ENCODE assay signal across 8 cellular contexts in genomic region chr14:105420976-105421674, GRCh38. TPM values are rescaled to one million over a fixed set of nuclear protein-coding genes. Genes with fewer than 3 reads are reported as not detected.
DNase-seq lines count a peak whose midpoint lies in the region; ATAC-seq, FAIRE-seq and TF ChIP-seq lines count a peak whose summit lies in the region.

No MANE protein-coding gene starts in this region.

- H3K27ac Mint-ChIP-seq in activated CD8-positive, alpha-beta memory T cell treated with anti-CD3 and anti-CD28 coated beads, Interleukin-2, amount 10 ng/mL, durations not matched to agents 7 days and 5 days, result peak overlapping the region; percentile 80

- H3K79me2 ChIP-seq in K562 (ENCODE audit: control insufficient read depth, insufficient read depth, low read length), result peaks cover 61% of the 10 kb centered on the region
- H3K79me2 ChIP-seq in HepG2 (ENCODE audit: insufficient read depth, low read length), result peaks cover 47% of the 10 kb centered on the region

- BruUV-seq in K562 (replicated peaks; lab: Mats Ljungman, UMichigan) (no TSS peak), HepG2 (replicated peaks; lab: Mats Ljungman, UMichigan) (no TSS peak)

- TF ChIP-seq POLR2A in K562 (conservative IDR thresholded peaks at IDR 0.05), result no peak
- TF ChIP-seq POLR2A in HepG2 (IDR thresholded peaks at IDR 0.05; ENCODE audit: insufficient read depth in 1 of 2, low read depth in 2 of 2, low read length in 2 of 2), result no peak; a peak in 1 of 4 replicates
- no peak for TF ChIP-seq POLR2A in tibial nerve (IDR thresholded peaks at IDR 0.05)
- TF ChIP-seq POLR2A in erythroblast (IDR thresholded peaks at IDR 0.05; ENCODE audit: low read length), result no peak

- H3K9ac ChIP-seq in K562 (ENCODE audit: insufficient read depth in 1 of 2, low read depth in 2 of 2, low read length in 2 of 2), result peak overlapping the region; percentile 81 to 98
- peak overlapping the region; percentile 89 for H3K9ac ChIP-seq in HepG2 (ENCODE audit: insufficient read depth, low read depth, low read length)

- H2AFZ ChIP-seq in K562 (ENCODE audit: low read depth, low read length) (no peak overlapping the region), HepG2 (ENCODE audit: low read length) (no peak overlapping the region)

- peaks cover 6% of the 10 kb centered on the region for H3K9me1 ChIP-seq in K562 (ENCODE audit: control insufficient read depth, insufficient read depth, low read length)

- H3K4me2 ChIP-seq in K562 (ENCODE audit: insufficient read depth, low read length) (peak overlapping the region; percentile 72), HepG2 (ENCODE audit: low read depth, low read length) (peak overlapping the region; percentile 81)

- peak overlapping the region; percentile 84 for H3K4me3 Mint-ChIP-seq in activated CD8-positive, alpha-beta memory T cell treated with anti-CD3 and anti-CD28 coated beads, Interleukin-2, amount 10 ng/mL, durations not matched to agents 7 days and 5 days

- H3K9me3 Mint-ChIP-seq in activated CD8-positive, alpha-beta memory T cell treated with anti-CD3 and anti-CD28 coated beads, Interleukin-2, amount 10 ng/mL, durations not matched to agents 7 days and 5 days (ENCODE audit: low read depth), result no peaks in the 10 kb centered on the region

- H3K27ac ChIP-seq in K562 (ENCODE audit: extremely low read depth, low read depth, low read length), result peak overlapping the region; percentile 75; the same call in 2 of the 3 replicates
- H3K27ac ChIP-seq in HepG2 (ENCODE audit: extremely low read length, insufficient read depth, low read length), result peak overlapping the region; percentile 72
- peak overlapping the region in 3 of 4 donors; percentile 73 to 85 (median 79) for H3K27ac ChIP-seq in tibial nerve

- H3K9me3 ChIP-seq in K562 (replicated peaks; ENCODE audit: control insufficient read depth, insufficient read depth, low read depth, low read length), result no peaks in the 10 kb centered on the region
- no peaks in the 10 kb centered on the region for H3K9me3 ChIP-seq in HepG2 (ENCODE audit: low read length)
- H3K9me3 ChIP-seq in tibial nerve, result no peaks in the 10 kb centered on the region

- intact Hi-C loops in K562 (cut with micrococcal nuclease) (no loop called here), HepG2 (cut with micrococcal nuclease; ENCODE audit: unreplicated experiment) (no loop called here)

- H3K27me3 Mint-ChIP-seq in activated CD8-positive, alpha-beta memory T cell treated with anti-CD3 and anti-CD28 coated beads, Interleukin-2, amount 10 ng/mL, durations not matched to agents 7 days and 5 days, result peaks cover 5% of the 10 kb centered on the region

- ATAC-seq in activated CD8-positive, alpha-beta memory T cell treated with anti-CD3 and anti-CD28 coated beads, Interleukin-2, amount 10 ng/mL, durations not matched to agents 7 days and 5 days, result no peak
- ATAC-seq in K562, result peak; percentile 29
- peak; percentile 9; the same call in 2 of the 3 replicates for ATAC-seq in HepG2
- no peak for ATAC-seq in GM19324 (IDR thresholded peaks at IDR 0.05; ENCODE audit: low FRiP score, unreplicated experiment)
- no peak for ATAC-seq in HG02623 (IDR thresholded peaks at IDR 0.05; ENCODE audit: unreplicated experiment)

- no peak for FAIRE-seq in K562 (lab: Jason Lieb, UNC)
- FAIRE-seq in HepG2 (lab: Jason Lieb, UNC), result no peak

- in situ Hi-C loops in K562 (cut with MboI) (no loop called here), HepG2 (cut with HindIII; ENCODE audit: extremely low pct_ligation_motif_present, low pct_unique_long_range_greater_than_20kb) (loop anchor here (5.0 kb wide), 1 partner anchor 106 kb away; the partner anchor contains the start of gene TMEM121)

- H3K4me1 Mint-ChIP-seq in activated CD8-positive, alpha-beta memory T cell treated with anti-CD3 and anti-CD28 coated beads, Interleukin-2, amount 10 ng/mL, durations not matched to agents 7 days and 5 days, result peaks cover 28% of the 10 kb centered on the region

- H3K36me3 ChIP-seq in K562 (ENCODE audit: control insufficient read depth, insufficient read depth, low read length) (peaks cover 36% of the 10 kb centered on the region; the same call in 2 of the 3 replicates), HepG2 (replicated peaks in 1 of 2; ENCODE audit: control insufficient read depth in 1 of 2, insufficient read depth in 2 of 2, low read length in 2 of 2) (peaks cover 1 to 9% of the 10 kb centered on the region in 2 experiments; a peak in 2 of 5 replicates), tibial nerve (peaks cover 0 to 16% (median 0%) of the 10 kb centered on the region in 3 donors)

- CTCF ChIA-PET in activated CD8-positive, alpha-beta memory T cell treated with anti-CD3 and anti-CD28 coated beads, Interleukin-2, amount 10 ng/mL, durations not matched to agents 7 days and 5 days (lab: Charles Lee), result interaction anchor here (1.1 to 1.2 kb wide), 2 partner anchors 9 to 70 kb away, joined by 3 read pairs; partner anchors contain the start of gene TEDC1
- CTCF ChIA-PET in K562 (lab: Yijun Ruan, JAX; ENCODE audit: low intra/inter-chr PET ratio) (no interaction called here), HepG2 (lab: Yijun Ruan, JAX; ENCODE audit: low intra/inter-chr PET ratio, low total read pairs) (no interaction called here)

- TF ChIP-seq CTCF in K562 (IDR thresholded peaks at IDR 0.05 in 2 of 3, conservative IDR thresholded peaks at IDR 0.05 in 1 of 3; ENCODE audit: insufficient read depth in 2 of 3, low read depth in 1 of 3, low read length in 3 of 3) (no peak), HepG2 (CRISPR knock-in tag; IDR thresholded peaks at IDR 0.05) (no peak), tibial nerve (IDR thresholded peaks at IDR 0.05) (no peak)

- no peaks in the 10 kb centered on the region for H4K20me1 ChIP-seq in K562 (replicated peaks; ENCODE audit: control insufficient read depth, insufficient read depth, low read length)
- H4K20me1 ChIP-seq in HepG2 (ENCODE audit: insufficient read depth, low read length), result 0 out of 2 replicates have a peak, but pooled peaks cover 2% of the 10 kb centered on the region

- TF ChIP-seq EP300 in K562 (IDR thresholded peaks at IDR 0.05; ENCODE audit: low read length) (no peak), HepG2 (IDR thresholded peaks at IDR 0.05; ENCODE audit: low read depth in 2 of 2, low read length in 2 of 2) (no peak), HepG2 (CRISPR knock-in tag; IDR thresholded peaks at IDR 0.05; ENCODE audit: borderline replicate concordance) (no peak), tibial nerve (IDR thresholded peaks at IDR 0.05) (no peak)

- peak overlapping the region; percentile 71 for H3K4me3 ChIP-seq in K562
- H3K4me3 ChIP-seq in HepG2 (replicated peaks in 1 of 3; ENCODE audit: insufficient read depth in 1 of 3, low read depth in 2 of 3, low read length in 3 of 3), result peak overlapping the region; percentile 67 to 88 (median 86)
- peak overlapping the region; percentile 47 to 84 (median 69) for H3K4me3 ChIP-seq in tibial nerve

- H3K27me3 ChIP-seq in K562 (ENCODE audit: control insufficient read depth in 2 of 2, insufficient read depth in 2 of 2, low read length in 2 of 2) (no peaks in the 10 kb centered on the region), HepG2 (ENCODE audit: control insufficient read depth in 1 of 2, insufficient read depth in 2 of 2, low read length in 2 of 2) (no peaks in the 10 kb centered on the region; a peak in 1 of 5 replicates), tibial nerve (no peaks in the 10 kb centered on the region)

- TF ChIP-seq RAD21 in K562 (CRISPR knock-in tag; conservative IDR thresholded peaks at IDR 0.05 in 1 of 2, IDR thresholded peaks at IDR 0.05 in 1 of 2) (no peak), HepG2 (CRISPR knock-in tag; IDR thresholded peaks at IDR 0.05) (no peak)

- DNase-seq in activated CD8-positive, alpha-beta memory T cell treated with anti-CD3 and anti-CD28 coated beads, Interleukin-2, amount 10 ng/mL, durations not matched to agents 7 days and 5 days, result no peak
- no peak for DNase-seq in activated CD8-positive, alpha-beta memory T cell treated with anti-CD3 and anti-CD28 coated beads, Interleukin-2, amount 50 U/mL, for 48 hours
- DNase-seq in K562 (ENCODE audit: extremely low read depth in 1 of 4, low spot score in 3 of 4) (peak in 1 of 4 experiments; percentile 31), HepG2 (ENCODE audit: low spot score) (no peak), tibial nerve (ENCODE audit: low spot score in 2 of 2) (no peak), erythroblast (lab: John Stamatoyannopoulos, UW) (no peak)

- WGBS in K562 (ENCODE audit: insufficient coverage, low coverage, missing lambda C conversion rate), result 56% methylated on average over 5 of the region's 23 CpGs
- WGBS in HepG2 (ENCODE audit: low lambda C conversion rate), result 55% methylated on average over 7 of the region's 23 CpGs
- 33 to 38% methylated on average over 17 to 20 of the region's 23 CpGs for WGBS in tibial nerve, 2 donors

- H3K4me1 ChIP-seq in K562 (replicated peaks in 1 of 2; ENCODE audit: control insufficient read depth in 2 of 2, insufficient read depth in 2 of 2, low read length in 2 of 2), result peaks cover 11 to 61% of the 10 kb centered on the region in 2 experiments; a peak in 4 of 5 replicates
- peaks cover 43% of the 10 kb centered on the region for H3K4me1 ChIP-seq in HepG2 (ENCODE audit: insufficient read depth, low read length)
- H3K4me1 ChIP-seq in tibial nerve, result peaks cover 0 to 37% (median 28%) of the 10 kb centered on the region in 4 donors

- POLR2A ChIA-PET in K562 (lab: Yijun Ruan, JAX) (interaction anchor here (0.6 to 1.2 kb wide), 3 partner anchors 10 to 79 kb away, joined by 3 read pairs; no protein-coding TSS in a partner anchor), HepG2 (lab: Yijun Ruan, JAX) (no interaction called here)

- peaks cover 5% of the 10 kb centered on the region for H3K36me3 Mint-ChIP-seq in activated CD8-positive, alpha-beta memory T cell treated with anti-CD3 and anti-CD28 coated beads, Interleukin-2, amount 10 ng/mL, durations not matched to agents 7 days and 5 days

RNA-seq across cellular contexts. Expression of gene MTA1, which starts 1.5 kb away (rescaled TPM):
- 100 to 1,000 TPM; 134 to 141 TPM for total RNA-seq in activated CD8-positive, alpha-beta memory T cell treated with anti-CD3 and anti-CD28 coated beads, Interleukin-2, amount 10 ng/mL, durations not matched to agents 7 days and 5 days
- 154 and 390 TPM in 2 replicates for total RNA-seq in K562 (2011; cell fraction: chromatin; rRNA removed; ENCODE audit: low replicate concordance)
- total RNA-seq in K562 (2011; cell fraction: nucleolus; rRNA removed), result 257 and 271 TPM in 2 replicates
- total RNA-seq in K562 (2011; cell fraction: nucleoplasm; rRNA removed), result 138 and 156 TPM in 2 replicates
- total RNA-seq in K562 (2014; rRNA removed) (48.1 and 61.0 TPM in 2 replicates), K562 (2014; rRNA removed; fragmentation: Illumina TruSeq; extraction: Trizol) (11.6 and 12.2 TPM in 2 replicates), K562 (2015; rRNA removed; fragmentation: Illumina TruSeq; extraction: Trizol) (32.3 and 33.4 TPM in 2 replicates), K562 (2021) (107 and 118 TPM in 2 replicates), HepG2 (2016; rRNA removed; fragmentation: Illumina TruSeq; extraction: Trizol) (19.1 and 35.2 TPM in 2 replicates), tibial nerve (100 to 1,000 TPM in 1 of 4 donors, 10 to 100 TPM in 3; 67.5 to 213 (median 95.3) TPM)
- polyA plus RNA-seq in K562 (2011; rRNA removed) (47.7 and 58.6 TPM in 2 replicates), K562 (2014; fragmentation: Illumina TruSeq; extraction: Trizol) (29.5 and 45.4 TPM in 2 replicates), K562 (2014; fragmentation: Nextera tagmentation; extraction: Ambion mirVana) (under 1 TPM; 0.13 to 0.14 TPM), K562 (2014; rRNA removed) (90.0 and 103 TPM in 2 replicates), HepG2 (2011; rRNA removed) (85.7 and 85.8 TPM in 2 replicates)
- polyA plus RNA-seq in K562 (2011; cell fraction: cytosol; rRNA removed), result 31.6 and 47.1 TPM in 2 replicates
- 383 and 622 TPM in 2 replicates for polyA plus RNA-seq in K562 (2011; cell fraction: nucleus; rRNA removed)
- 74.0 and 91.7 TPM in 2 replicates for polyA plus RNA-seq in K562 (2012)
- polyA minus RNA-seq in K562 (2011; rRNA and poly(A)+ RNA removed), result 13.9 and 22.6 TPM in 2 replicates
- 69.0 and 80.6 TPM in 2 replicates for polyA minus RNA-seq in K562 (2011; cell fraction: cytosol; rRNA and poly(A)+ RNA removed)
- polyA minus RNA-seq in K562 (2011; cell fraction: nucleus; rRNA and poly(A)+ RNA removed), result 102 and 104 TPM in 2 replicates
- 56.8 and 63.0 TPM in 2 replicates for total RNA-seq in HepG2 (2016; cell fraction: cytosol; rRNA removed; fragmentation: Illumina TruSeq; extraction: Trizol; ENCODE audit: low read depth)
- total RNA-seq in HepG2 (2016; cell fraction: insoluble cytoplasmic fraction; rRNA removed; fragmentation: Illumina TruSeq; extraction: Trizol), result 14.0 and 38.5 TPM in 2 replicates
- 52.7 and 56.0 TPM in 2 replicates for total RNA-seq in HepG2 (2016; cell fraction: membrane; rRNA removed; fragmentation: Illumina TruSeq; extraction: Trizol)
- 47.2 and 51.4 TPM in 2 replicates for total RNA-seq in HepG2 (2016; cell fraction: nucleus; rRNA removed; fragmentation: Illumina TruSeq; extraction: Trizol)
- polyA plus RNA-seq in HepG2 (2011; cell fraction: cytosol; rRNA removed), result 39.0 and 48.4 TPM in 2 replicates
- polyA plus RNA-seq in HepG2 (2011; cell fraction: nucleus; rRNA removed), result 409 and 581 TPM in 2 replicates
- polyA plus RNA-seq in HepG2 (2012), result 58.3 and 62.1 TPM in 2 replicates
- 51.1 and 53.5 TPM in 2 replicates for polyA plus RNA-seq in HepG2 (2016; cell fraction: cytosol; fragmentation: Illumina TruSeq; extraction: Trizol; ENCODE audit: low read depth)
- 36.2 and 45.8 TPM in 2 replicates for polyA plus RNA-seq in HepG2 (2016; cell fraction: insoluble cytoplasmic fraction; fragmentation: Illumina TruSeq; extraction: Trizol; ENCODE audit: low read depth)
- 82.4 and 89.9 TPM in 2 replicates for polyA plus RNA-seq in HepG2 (2016; cell fraction: membrane; fragmentation: Illumina TruSeq; extraction: Trizol; ENCODE audit: low read depth)
- 244 and 255 TPM in 2 replicates for polyA plus RNA-seq in HepG2 (2016; cell fraction: nucleus; fragmentation: Illumina TruSeq; extraction: Trizol; ENCODE audit: insufficient read depth, low read depth)
- polyA minus RNA-seq in HepG2 (2011; rRNA and poly(A)+ RNA removed; ENCODE audit: low replicate concordance), result 53.3 and 73.7 TPM in 2 replicates
- polyA minus RNA-seq in HepG2 (2011; cell fraction: cytosol; rRNA and poly(A)+ RNA removed), result 58.3 and 59.6 TPM in 2 replicates
- 88.5 and 90.4 TPM in 2 replicates for polyA minus RNA-seq in HepG2 (2011; cell fraction: nucleus; rRNA and poly(A)+ RNA removed)

RNA-seq across cellular contexts. Expression of gene TEX22, which starts 22.8 kb away (rescaled TPM):
- 1 to 10 TPM; 3.4 to 3.7 TPM for total RNA-seq in activated CD8-positive, alpha-beta memory T cell treated with anti-CD3 and anti-CD28 coated beads, Interleukin-2, amount 10 ng/mL, durations not matched to agents 7 days and 5 days
- total RNA-seq in K562 (2011; cell fraction: chromatin; rRNA removed; ENCODE audit: low replicate concordance), result 2.3 and 5.1 TPM in 2 replicates
- total RNA-seq in K562 (2011; cell fraction: nucleolus; rRNA removed), result 2.6 and 3.8 TPM in 2 replicates
- 1.9 and 2.6 TPM in 2 replicates for total RNA-seq in K562 (2011; cell fraction: nucleoplasm; rRNA removed)
- total RNA-seq in K562 (2014; rRNA removed) (0.04 and 0.05 TPM in 2 replicates), K562 (2014; rRNA removed; fragmentation: Illumina TruSeq; extraction: Trizol) (0.06 and 0.55 TPM in 2 replicates), K562 (2015; rRNA removed; fragmentation: Illumina TruSeq; extraction: Trizol) (0.14 and 0.45 TPM in 2 replicates), K562 (2021) (1.0 and 1.7 TPM in 2 replicates), HepG2 (2016; rRNA removed; fragmentation: Illumina TruSeq; extraction: Trizol) (0.27 and 0.55 TPM in 2 replicates), tibial nerve (1 to 10 TPM in 2 of 4 donors, under 1 TPM in 2; 0.84 to 1.3 (median 1.0) TPM)
- polyA plus RNA-seq in K562 (2011; rRNA removed) (0.31 and 0.50 TPM in 2 replicates), K562 (2014; fragmentation: Illumina TruSeq; extraction: Trizol) (0.04 and 0.14 TPM in 2 replicates), K562 (2014; fragmentation: Nextera tagmentation; extraction: Ambion mirVana) (not detected), K562 (2014; rRNA removed) (0.18 and 0.23 TPM in 2 replicates), HepG2 (2011; rRNA removed) (0.07 and 0.16 TPM in 2 replicates)
- polyA plus RNA-seq in K562 (2011; cell fraction: cytosol; rRNA removed), result 0.22 and 0.66 TPM in 2 replicates
- polyA plus RNA-seq in K562 (2011; cell fraction: nucleus; rRNA removed), result 3.7 and 7.3 TPM in 2 replicates
- 0.14 and 0.36 TPM in 2 replicates for polyA plus RNA-seq in K562 (2012)
- polyA minus RNA-seq in K562 (2011; rRNA and poly(A)+ RNA removed), result 0.11 and 0.12 TPM in 2 replicates
- polyA minus RNA-seq in K562 (2011; cell fraction: cytosol; rRNA and poly(A)+ RNA removed), result not detected in 2 replicates
- polyA minus RNA-seq in K562 (2011; cell fraction: nucleus; rRNA and poly(A)+ RNA removed), result 0.56 and 0.94 TPM in 2 replicates
- total RNA-seq in HepG2 (2016; cell fraction: cytosol; rRNA removed; fragmentation: Illumina TruSeq; extraction: Trizol; ENCODE audit: low read depth), result not detected in 2 replicates
- not detected in 2 replicates for total RNA-seq in HepG2 (2016; cell fraction: insoluble cytoplasmic fraction; rRNA removed; fragmentation: Illumina TruSeq; extraction: Trizol)
- total RNA-seq in HepG2 (2016; cell fraction: membrane; rRNA removed; fragmentation: Illumina TruSeq; extraction: Trizol), result not detected in 2 replicates
- not detected in 2 replicates for total RNA-seq in HepG2 (2016; cell fraction: nucleus; rRNA removed; fragmentation: Illumina TruSeq; extraction: Trizol)
- polyA plus RNA-seq in HepG2 (2011; cell fraction: cytosol; rRNA removed), result not detected in 2 replicates
- polyA plus RNA-seq in HepG2 (2011; cell fraction: nucleus; rRNA removed), result 0.56 and 1.2 TPM in 2 replicates
- 0.13 and 0.23 TPM in 2 replicates for polyA plus RNA-seq in HepG2 (2012)
- polyA plus RNA-seq in HepG2 (2016; cell fraction: cytosol; fragmentation: Illumina TruSeq; extraction: Trizol; ENCODE audit: low read depth), result not detected in 2 replicates
- polyA plus RNA-seq in HepG2 (2016; cell fraction: insoluble cytoplasmic fraction; fragmentation: Illumina TruSeq; extraction: Trizol; ENCODE audit: low read depth), result not detected in 2 replicates
- polyA plus RNA-seq in HepG2 (2016; cell fraction: membrane; fragmentation: Illumina TruSeq; extraction: Trizol; ENCODE audit: low read depth), result not detected in 2 replicates
- polyA plus RNA-seq in HepG2 (2016; cell fraction: nucleus; fragmentation: Illumina TruSeq; extraction: Trizol; ENCODE audit: insufficient read depth, low read depth), result not detected in 2 replicates
- 0.16 and 0.82 TPM in 2 replicates for polyA minus RNA-seq in HepG2 (2011; rRNA and poly(A)+ RNA removed; ENCODE audit: low replicate concordance)
- polyA minus RNA-seq in HepG2 (2011; cell fraction: cytosol; rRNA and poly(A)+ RNA removed), result not detected in 2 replicates
- polyA minus RNA-seq in HepG2 (2011; cell fraction: nucleus; rRNA and poly(A)+ RNA removed), result 0.62 TPM in 1 of 2 replicates, not detected in the other

RNA-seq across cellular contexts. Expression of gene CRIP2, which starts 53.5 kb away (rescaled TPM):
- total RNA-seq in activated CD8-positive, alpha-beta memory T cell treated with anti-CD3 and anti-CD28 coated beads, Interleukin-2, amount 10 ng/mL, durations not matched to agents 7 days and 5 days, result under 1 TPM in 1 of 2 experiments, not detected in 1; 0.68 TPM
- total RNA-seq in K562 (2011; cell fraction: chromatin; rRNA removed; ENCODE audit: low replicate concordance), result 2.6 TPM in 1 of 2 replicates, not detected in the other
- 0.53 and 1.7 TPM in 2 replicates for total RNA-seq in K562 (2011; cell fraction: nucleolus; rRNA removed)
- total RNA-seq in K562 (2011; cell fraction: nucleoplasm; rRNA removed), result 1.2 and 1.5 TPM in 2 replicates
- total RNA-seq in K562 (2014; rRNA removed) (1.7 and 2.0 TPM in 2 replicates), K562 (2014; rRNA removed; fragmentation: Illumina TruSeq; extraction: Trizol) (not detected in 2 replicates), K562 (2015; rRNA removed; fragmentation: Illumina TruSeq; extraction: Trizol) (0.33 and 0.34 TPM in 2 replicates), K562 (2021) (1.2 and 1.7 TPM in 2 replicates), HepG2 (2016; rRNA removed; fragmentation: Illumina TruSeq; extraction: Trizol) (32.1 and 37.9 TPM in 2 replicates), tibial nerve (100 to 1,000 TPM; 161 to 268 (median 208) TPM)
- polyA plus RNA-seq in K562 (2011; rRNA removed) (1.0 and 2.2 TPM in 2 replicates), K562 (2014; fragmentation: Illumina TruSeq; extraction: Trizol) (0.18 and 0.51 TPM in 2 replicates), K562 (2014; fragmentation: Nextera tagmentation; extraction: Ambion mirVana) (under 1 TPM; 0.25 to 0.27 TPM), K562 (2014; rRNA removed) (0.16 and 1.2 TPM in 2 replicates), HepG2 (2011; rRNA removed) (18.0 and 31.6 TPM in 2 replicates)
- polyA plus RNA-seq in K562 (2011; cell fraction: cytosol; rRNA removed), result 4.4 and 9.0 TPM in 2 replicates
- polyA plus RNA-seq in K562 (2011; cell fraction: nucleus; rRNA removed), result 4.8 and 11.0 TPM in 2 replicates
- polyA plus RNA-seq in K562 (2012), result 1.4 and 1.9 TPM in 2 replicates
- polyA minus RNA-seq in K562 (2011; rRNA and poly(A)+ RNA removed), result 0.39 TPM in 1 of 2 replicates, not detected in the other
- 1.2 and 2.0 TPM in 2 replicates for polyA minus RNA-seq in K562 (2011; cell fraction: cytosol; rRNA and poly(A)+ RNA removed)
- 0.67 and 0.94 TPM in 2 replicates for polyA minus RNA-seq in K562 (2011; cell fraction: nucleus; rRNA and poly(A)+ RNA removed)
- total RNA-seq in HepG2 (2016; cell fraction: cytosol; rRNA removed; fragmentation: Illumina TruSeq; extraction: Trizol; ENCODE audit: low read depth), result 22.2 and 30.3 TPM in 2 replicates
- total RNA-seq in HepG2 (2016; cell fraction: insoluble cytoplasmic fraction; rRNA removed; fragmentation: Illumina TruSeq; extraction: Trizol), result 29.1 and 37.9 TPM in 2 replicates
- total RNA-seq in HepG2 (2016; cell fraction: membrane; rRNA removed; fragmentation: Illumina TruSeq; extraction: Trizol), result 30.8 and 36.2 TPM in 2 replicates
- 14.7 and 15.4 TPM in 2 replicates for total RNA-seq in HepG2 (2016; cell fraction: nucleus; rRNA removed; fragmentation: Illumina TruSeq; extraction: Trizol)
- 18.1 and 57.4 TPM in 2 replicates for polyA plus RNA-seq in HepG2 (2011; cell fraction: cytosol; rRNA removed)
- 37.9 and 74.0 TPM in 2 replicates for polyA plus RNA-seq in HepG2 (2011; cell fraction: nucleus; rRNA removed)
- 3.6 and 7.4 TPM in 2 replicates for polyA plus RNA-seq in HepG2 (2012)
- polyA plus RNA-seq in HepG2 (2016; cell fraction: cytosol; fragmentation: Illumina TruSeq; extraction: Trizol; ENCODE audit: low read depth), result 34.0 and 41.4 TPM in 2 replicates
- 44.2 and 51.5 TPM in 2 replicates for polyA plus RNA-seq in HepG2 (2016; cell fraction: insoluble cytoplasmic fraction; fragmentation: Illumina TruSeq; extraction: Trizol; ENCODE audit: low read depth)
- polyA plus RNA-seq in HepG2 (2016; cell fraction: membrane; fragmentation: Illumina TruSeq; extraction: Trizol; ENCODE audit: low read depth), result 41.2 and 43.7 TPM in 2 replicates
- 39.7 and 41.0 TPM in 2 replicates for polyA plus RNA-seq in HepG2 (2016; cell fraction: nucleus; fragmentation: Illumina TruSeq; extraction: Trizol; ENCODE audit: insufficient read depth, low read depth)
- 21.4 and 23.6 TPM in 2 replicates for polyA minus RNA-seq in HepG2 (2011; rRNA and poly(A)+ RNA removed; ENCODE audit: low replicate concordance)
- polyA minus RNA-seq in HepG2 (2011; cell fraction: cytosol; rRNA and poly(A)+ RNA removed), result 8.4 and 15.7 TPM in 2 replicates
- 2.2 and 7.5 TPM in 2 replicates for polyA minus RNA-seq in HepG2 (2011; cell fraction: nucleus; rRNA and poly(A)+ RNA removed)

Comparison
In these comparisons a context has a peak if more than half of its experiments do, and no peak if none do; other contexts are left out.
1. ATAC-seq: peak in K562 (single experiment) and HepG2 (single experiment); none in activated CD8-positive, alpha-beta memory T cell treated with anti-CD3 and anti-CD28 coated beads, Interleukin-2, amount 10 ng/mL, durations not matched to agents 7 days and 5 days (single experiment), GM19324 (single experiment) and HG02623 (single experiment).
2. RNA of gene CRIP2, which starts 53.5 kb away (total RNA-seq): 161 to 268 TPM in tibial nerve and 14.7 to 37.9 TPM in HepG2; 0.33 to 2.6 TPM in K562 and 0.68 TPM in activated CD8-positive, alpha-beta memory T cell treated with anti-CD3 and anti-CD28 coated beads, Interleukin-2, amount 10 ng/mL, durations not matched to agents 7 days and 5 days; every median in the first group is over 4 times any median in the second.
3. Peak in every context shown above with its lines, with median percentiles within 50 percentile points of each other: H3K27ac ChIP-seq and H3K4me3 ChIP-seq.